ENCODE assay signal across 18 cellular contexts in the genomic region with DNA sequence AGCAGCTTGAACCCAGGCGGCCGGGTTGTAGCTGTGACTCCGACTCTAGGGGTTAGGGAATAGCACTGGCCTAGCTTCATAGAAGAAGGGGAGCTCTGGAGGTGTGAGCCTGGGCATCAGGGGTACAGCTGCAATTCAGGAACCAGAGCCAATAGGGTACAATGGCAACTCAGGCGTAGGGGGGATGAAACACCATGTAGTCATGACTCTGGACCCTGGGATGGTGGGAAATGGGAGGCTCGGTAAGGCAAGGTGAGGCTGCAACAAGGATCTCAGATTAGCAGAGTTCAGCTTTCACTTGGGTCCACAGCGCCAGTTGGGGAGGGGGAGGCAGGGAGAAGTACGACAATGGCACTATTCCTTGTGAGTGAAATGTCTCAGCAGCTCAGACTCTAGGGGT.
DNase-seq lines count a peak whose midpoint lies in the region; ATAC-seq, FAIRE-seq and TF ChIP-seq lines count a peak whose summit lies in the region.
"Had no signal": no experiment of that assay in that cellular context is flagged by ENCODE, and none has a peak within 500 bp of the region (broad histone marks: within the 10 kb centered on the region; RNA-seq: fewer than 3 reads in every experiment).

No MANE protein-coding gene starts in this region.

- ATAC-seq in GM18498 (IDR thresholded peaks at IDR 0.05; ENCODE audit: unreplicated experiment), result no peak
- ATAC-seq in GM21515 (IDR thresholded peaks at IDR 0.05; ENCODE audit: unreplicated experiment), result no peak
- ATAC-seq: HCT116 had no signal

- H3K27me3 Mint-ChIP-seq in osteocyte (ENCODE audit: unreplicated experiment), result peaks cover 20% of the 10 kb centered on the region
- no peaks in the 10 kb centered on the region for H3K27me3 Mint-ChIP-seq in type B pancreatic cell

- H3K36me3 ChIP-seq in bronchial epithelial cell (ENCODE audit: control insufficient read depth, insufficient read depth, low read length), result no peaks in the 10 kb centered on the region

- H3K27me3 ChIP-seq in bronchial epithelial cell (ENCODE audit: control insufficient read depth, insufficient read depth, low read length) (no peaks in the 10 kb centered on the region), dorsolateral prefrontal cortex (no peaks in the 10 kb centered on the region)

- no peak for DNase-seq in bronchial epithelial cell (ENCODE audit: low read depth)
- DNase-seq in iPS-NIHi11 (ENCODE audit: low spot score), result peak; percentile 0
- DNase-seq in osteocyte (ENCODE audit: extremely low spot score, unreplicated experiment), result peak; percentile 65
- DNase-seq in type B pancreatic cell (ENCODE audit: extremely low spot score, unreplicated experiment), result peak; percentile 56
- DNase-seq in dorsolateral prefrontal cortex, result no peak
- DNase-seq: C1 segment of cervical spinal cord; Calu3; CD4-positive, alpha-beta memory T cell; COR-L47; DMS53; DMS79 treated with DMSO at 0.1 percent for 48 hours; GF-D8; GM23248; H9 had no signal

- no peaks in the 10 kb centered on the region for H3K4me1 Mint-ChIP-seq in osteocyte (ENCODE audit: unreplicated experiment)
- H3K4me1 Mint-ChIP-seq in type B pancreatic cell (ENCODE audit: unreplicated experiment), result no peaks in the 10 kb centered on the region
- H3K4me1 Mint-ChIP-seq: CD4-positive, alpha-beta memory T cell; H9 had no signal

- H3K27ac Mint-ChIP-seq in osteocyte (ENCODE audit: unreplicated experiment) (no peak overlapping the region), type B pancreatic cell (no peak overlapping the region)
- H3K27ac Mint-ChIP-seq: CD4-positive, alpha-beta memory T cell; H9 had no signal

- intact Hi-C loops in dorsolateral prefrontal cortex (cut with DNase I), result no loop called here

- no peak overlapping the region for H3K4me3 Mint-ChIP-seq in osteocyte (ENCODE audit: unreplicated experiment)
- no peak overlapping the region for H3K4me3 Mint-ChIP-seq in type B pancreatic cell
- H3K4me3 Mint-ChIP-seq: CD4-positive, alpha-beta memory T cell; H9 had no signal

- H3K36me3 Mint-ChIP-seq in osteocyte (ENCODE audit: unreplicated experiment), result peaks cover 2% of the 10 kb centered on the region
- H3K36me3 Mint-ChIP-seq in type B pancreatic cell, result no peaks in the 10 kb centered on the region

- no peak overlapping the region for H3K4me3 ChIP-seq in bronchial epithelial cell (ENCODE audit: low read depth, low read length)
- no peak overlapping the region for H3K4me3 ChIP-seq in dorsolateral prefrontal cortex
- H3K4me3 ChIP-seq: GM23248 had no signal

- no peak overlapping the region for H3K27ac ChIP-seq in dorsolateral prefrontal cortex
- H3K27ac ChIP-seq: GM23248 had no signal

- H3K9me3 Mint-ChIP-seq in osteocyte (ENCODE audit: unreplicated experiment) (peaks cover 41% of the 10 kb centered on the region), type B pancreatic cell (peaks cover 4% of the 10 kb centered on the region)

- no peak for TF ChIP-seq CTCF in bronchial epithelial cell (IDR thresholded peaks at IDR 0.05; ENCODE audit: insufficient read depth, low read length, severe bottlenecking)
- TF ChIP-seq CTCF in osteocyte (IDR thresholded peaks at IDR 0.05), result no peak
- no peak for TF ChIP-seq CTCF in type B pancreatic cell (conservative IDR thresholded peaks at IDR 0.05)
- TF ChIP-seq CTCF in dorsolateral prefrontal cortex (IDR thresholded peaks at IDR 0.05 in 54 of 56, conservative IDR thresholded peaks at IDR 0.05 in 2 of 56; ENCODE audit: low read depth in 1 of 56, partially characterized antibody in 56 of 56), result no peak

- peak; percentile 55 for FAIRE-seq in bronchial epithelial cell (lab: Jason Lieb, UNC)
- FAIRE-seq: GM12892 had no signal

Comparison
In these comparisons a context has a peak if more than half of its experiments do, and no peak if none do; other contexts are left out.
1. DNase-seq: peak in iPS-NIHi11 (single experiment), osteocyte (single experiment) and type B pancreatic cell (single experiment); none in bronchial epithelial cell (single experiment) and dorsolateral prefrontal cortex (0 of 10).